In the genomic region with DNA sequence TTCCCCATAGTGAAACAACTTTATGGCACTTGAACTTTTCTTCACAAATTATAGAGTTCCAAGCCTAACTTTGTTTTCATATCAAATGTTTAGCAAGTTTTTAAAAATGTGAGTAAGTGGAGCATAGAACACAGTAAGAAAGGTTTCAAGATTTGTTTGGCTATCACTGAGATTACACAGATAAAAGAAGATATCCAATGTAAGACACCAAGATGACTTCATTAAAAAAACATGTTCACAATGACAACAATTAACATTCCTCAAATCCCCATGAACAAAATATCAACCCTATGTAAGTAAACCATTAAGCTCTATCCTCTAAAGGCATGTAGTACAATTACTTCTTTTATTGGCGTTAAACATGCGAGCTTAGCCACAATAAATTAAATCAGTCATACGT, we compare ENCODE assay signal across 27 cellular contexts.
"Had no signal": no experiment of that assay in that cellular context is flagged by ENCODE, and none has a peak within 500 bp of the region (broad histone marks: within the 10 kb centered on the region; RNA-seq: fewer than 3 reads in every experiment).

No MANE protein-coding gene starts in this region.

- H3K9me3 ChIP-seq: left lung, lower lobe of right lung, neutrophil, psoas muscle, spleen, suprapubic skin, thoracic aorta, tibial artery, upper lobe of right lung had no signal

- H2AFZ ChIP-seq: neural progenitor cell, parathyroid adenoma had no signal

- H3K9ac ChIP-seq: neural progenitor cell, parathyroid adenoma had no signal

- DNase-seq: islet precursor cell; left colon; left lung; lower lobe of right lung; mammary epithelial cell; mesenchymal stem cell; naive B cell; natural killer cell; nephron progenitor cell; occipital lobe; psoas muscle; right cardiac atrium; small intestine; spleen; stimulated activated CD4-positive, alpha-beta T cell treated with anti-CD3 and anti-CD28 coated beads, Interleukin-4, amount 100 ng/mL, for 24 hours; stimulated activated naive CD4-positive, alpha-beta T cell; tibial artery; upper lobe of right lung had no signal

- H3K4me2 ChIP-seq: neural progenitor cell had no signal

- H3K4me1 Mint-ChIP-seq: mesothelial cell of epicardium; naive B cell; natural killer cell; nephron progenitor cell; neural progenitor cell; stimulated activated effector memory CD8-positive, alpha-beta T cell treated with anti-CD3 and anti-CD28 coated beads, Interleukin-12 subunit alpha, Interleukin-12 subunit beta, amount 100 ng/mL, for 72 hours had no signal

- H3K36me3 Mint-ChIP-seq: mesothelial cell of epicardium; naive B cell; natural killer cell; neural progenitor cell; stimulated activated effector memory CD8-positive, alpha-beta T cell treated with anti-CD3 and anti-CD28 coated beads, Interleukin-12 subunit alpha, Interleukin-12 subunit beta, amount 100 ng/mL, for 72 hours had no signal

- H3K9me3 Mint-ChIP-seq: mesothelial cell of epicardium; nephron progenitor cell; neural progenitor cell; stimulated activated naive CD8-positive, alpha-beta T cell treated with anti-CD3 and anti-CD28 coated beads, Interleukin-15, Interleukin-2, amounts not matched to agents 100 ng/mL and 50 ng/mL, for 24 hours had no signal

- H3K27me3 ChIP-seq: left lung, neural progenitor cell, neutrophil, suprapubic skin, tibial artery, upper lobe of right lung had no signal

- H3K4me3 ChIP-seq: left lung, lower lobe of right lung, neural progenitor cell, psoas muscle, spleen, suprapubic skin, thoracic aorta, tibial artery, upper lobe of right lung had no signal

- H3K27ac Mint-ChIP-seq: mesothelial cell of epicardium; naive B cell; natural killer cell; nephron progenitor cell; neural progenitor cell; stimulated activated effector memory CD8-positive, alpha-beta T cell treated with anti-CD3 and anti-CD28 coated beads, Interleukin-12 subunit alpha, Interleukin-12 subunit beta, amount 100 ng/mL, for 72 hours; stimulated activated naive CD8-positive, alpha-beta T cell treated with anti-CD3 and anti-CD28 coated beads, Interleukin-15, Interleukin-2, amounts not matched to agents 100 ng/mL and 50 ng/mL, for 24 hours had no signal

- H3K27ac ChIP-seq: left lung, lower lobe of right lung, neural progenitor cell, neutrophil, parathyroid adenoma, psoas muscle, spleen, suprapubic skin, thoracic aorta, tibial artery, upper lobe of right lung had no signal

- ATAC-seq: left colon; left lung; lower lobe of right lung; natural killer cell; psoas muscle; right cardiac atrium; sciatic nerve; stimulated activated effector memory CD8-positive, alpha-beta T cell treated with anti-CD3 and anti-CD28 coated beads, Interleukin-12 subunit alpha, Interleukin-12 subunit beta, amount 100 ng/mL, for 72 hours; upper lobe of right lung had no signal

- H3K4me1 ChIP-seq: left lung, lower lobe of right lung, neural progenitor cell, parathyroid adenoma, psoas muscle, spleen, suprapubic skin, tibial artery, upper lobe of right lung had no signal

- H3K79me2 ChIP-seq: parathyroid adenoma had no signal

- H3K36me3 ChIP-seq: left lung, lower lobe of right lung, neural progenitor cell, neutrophil, spleen, suprapubic skin, thoracic aorta, tibial artery, upper lobe of right lung had no signal

- H3K4me3 Mint-ChIP-seq: mesothelial cell of epicardium; naive B cell; natural killer cell; nephron progenitor cell; neural progenitor cell; stimulated activated effector memory CD8-positive, alpha-beta T cell treated with anti-CD3 and anti-CD28 coated beads, Interleukin-12 subunit alpha, Interleukin-12 subunit beta, amount 100 ng/mL, for 72 hours; stimulated activated naive CD8-positive, alpha-beta T cell treated with anti-CD3 and anti-CD28 coated beads, Interleukin-15, Interleukin-2, amounts not matched to agents 100 ng/mL and 50 ng/mL, for 24 hours had no signal
